14 cellular contexts compared by ENCODE assay signal in genomic region chr13:48726711-48727110, GRCh38.
A peak's percentile ranks its signal among the peaks of the same experiment; 100 is the strongest.
DNase-seq lines count a peak whose midpoint lies in the region; ATAC-seq and TF ChIP-seq lines count a peak whose summit lies in the region.
"Had no signal": no experiment of that assay in that cellular context is flagged by ENCODE, and none has a peak within 500 bp of the region (broad histone marks: within the 10 kb centered on the region; RNA-seq: fewer than 3 reads in every experiment).

No MANE protein-coding gene starts in this region.

- H3K27me3 ChIP-seq in right cardiac atrium (ENCODE audit: control insufficient read depth, insufficient read depth) = no peaks in the 10 kb centered on the region
- no peaks in the 10 kb centered on the region for H3K27me3 ChIP-seq in vagina
- H3K27me3 ChIP-seq in CD4-positive, alpha-beta T cell (ENCODE audit: control insufficient read depth, insufficient read depth, low read length) = no peaks in the 10 kb centered on the region
- H3K27me3 ChIP-seq: BLaER1 had no signal

- no peaks in the 10 kb centered on the region for H3K36me3 Mint-ChIP-seq in CD4-positive, alpha-beta T cell (ENCODE audit: low read depth)

- H3K9me3 Mint-ChIP-seq in CD4-positive, alpha-beta T cell = peaks cover 4% of the 10 kb centered on the region

- H3K4me3 Mint-ChIP-seq in CD4-positive, alpha-beta T cell = no peak overlapping the region

- H3K27ac ChIP-seq in right cardiac atrium (ENCODE audit: low read length) (no peak overlapping the region), vagina (peak overlapping the region; percentile 44)
- no peak overlapping the region for H3K27ac ChIP-seq in CD4-positive, alpha-beta T cell (ENCODE audit: low read depth, low read length)
- H3K27ac ChIP-seq: BLaER1 had no signal

- intact Hi-C loops in right cardiac atrium (cut with DNase I) = no loop called here
- intact Hi-C loops in vagina (cut with DNase I) = no loop called here
- intact Hi-C loops in CD4-positive, alpha-beta T cell (cut with DNase I, micrococcal nuclease) = no loop called here

- peak; percentile 84 to 88 for ATAC-seq in right cardiac atrium
- ATAC-seq in CD4-positive, alpha-beta T cell (ENCODE audit: poor library complexity) = no peak
- ATAC-seq in HG03469 (IDR thresholded peaks at IDR 0.05; ENCODE audit: unreplicated experiment) = no peak
- ATAC-seq in HG02798 (IDR thresholded peaks at IDR 0.05; ENCODE audit: poor library complexity, unreplicated experiment) = no peak

- no peak for TF ChIP-seq CTCF in fibroblast of mammary gland (conservative IDR thresholded peaks at IDR 0.05; ENCODE audit: control insufficient read depth, insufficient read depth, low read depth, low read length)
- TF ChIP-seq CTCF in vagina (IDR thresholded peaks at IDR 0.05) = no peak
- TF ChIP-seq CTCF in CD4-positive, alpha-beta T cell (IDR thresholded peaks at IDR 0.05) = no peak

- DNase-seq in NCI-H82 (lab: John Stamatoyannopoulos, UW) (peak; percentile 44), NCI-H82 treated with DMSO at 0.1 percent for 48 hours (lab: John Stamatoyannopoulos, UW; ENCODE audit: unreplicated experiment) (no peak), fibroblast of mammary gland (ENCODE audit: low read depth) (peak; percentile 5), right cardiac atrium (peak; percentile 57 to 75 (median 75)), vagina (ENCODE audit: extremely low spot score in 2 of 2) (no peak)
- no peak for DNase-seq in CD4-positive, alpha-beta T cell
- DNase-seq: 8988T, DMS 273 treated with DMSO at 0.1 percent for 48 hours, NCI-H1436 treated with DMSO at 0.1 percent for 48 hours, NCI-H2107, NCI-H446 had no signal

- H3K36me3 ChIP-seq in vagina = no peaks in the 10 kb centered on the region
- H3K36me3 ChIP-seq: BLaER1 had no signal

- no peak overlapping the region for H3K27ac Mint-ChIP-seq in CD4-positive, alpha-beta T cell

- H3K4me1 ChIP-seq in right cardiac atrium (ENCODE audit: control insufficient read depth, insufficient read depth, low read length) = no peaks in the 10 kb centered on the region
- peaks cover 27% of the 10 kb centered on the region for H3K4me1 ChIP-seq in vagina

- H3K4me3 ChIP-seq in fibroblast of mammary gland (ENCODE audit: control insufficient read depth, low read depth, low read length) (no peak overlapping the region), right cardiac atrium (ENCODE audit: low read length) (no peak overlapping the region), vagina (no peak overlapping the region)
- H3K4me3 ChIP-seq: BLaER1 had no signal

- POLR2A ChIA-PET in CD4-positive, alpha-beta T cell (lab: Charles Lee) = no interaction called here

- no peaks in the 10 kb centered on the region for H3K9me3 ChIP-seq in right cardiac atrium (ENCODE audit: control insufficient read depth, low read length)
- H3K9me3 ChIP-seq in vagina = no peaks in the 10 kb centered on the region
- H3K9me3 ChIP-seq in CD4-positive, alpha-beta T cell (ENCODE audit: control insufficient read depth, low read length) = no peaks in the 10 kb centered on the region

- CTCF ChIA-PET in CD4-positive, alpha-beta T cell (lab: Charles Lee) = no interaction called here

- TF ChIP-seq POLR2A in vagina (IDR thresholded peaks at IDR 0.05) = no peak

- WGBS in right cardiac atrium = 44% methylated on average over 2 of the region's 2 CpGs

- H3K4me1 Mint-ChIP-seq in CD4-positive, alpha-beta T cell (ENCODE audit: low read depth) = peaks cover 9% of the 10 kb centered on the region

- H3K27me3 Mint-ChIP-seq in CD4-positive, alpha-beta T cell = no peaks in the 10 kb centered on the region

Comparison
In these comparisons a context has a peak if more than half of its experiments do, and no peak if none do; other contexts are left out.
1. DNase-seq: peak in NCI-H82 (single experiment), fibroblast of mammary gland (single experiment) and right cardiac atrium (3 of 3); none in NCI-H82 treated with DMSO at 0.1 percent for 48 hours (single experiment), vagina (0 of 2) and CD4-positive, alpha-beta T cell (0 of 10).
2. ATAC-seq: peak in right cardiac atrium (2 of 2); none in CD4-positive, alpha-beta T cell (single experiment), HG03469 (single experiment) and HG02798 (single experiment).